ENCODE assay signal across 32 cellular contexts in the genomic region with DNA sequence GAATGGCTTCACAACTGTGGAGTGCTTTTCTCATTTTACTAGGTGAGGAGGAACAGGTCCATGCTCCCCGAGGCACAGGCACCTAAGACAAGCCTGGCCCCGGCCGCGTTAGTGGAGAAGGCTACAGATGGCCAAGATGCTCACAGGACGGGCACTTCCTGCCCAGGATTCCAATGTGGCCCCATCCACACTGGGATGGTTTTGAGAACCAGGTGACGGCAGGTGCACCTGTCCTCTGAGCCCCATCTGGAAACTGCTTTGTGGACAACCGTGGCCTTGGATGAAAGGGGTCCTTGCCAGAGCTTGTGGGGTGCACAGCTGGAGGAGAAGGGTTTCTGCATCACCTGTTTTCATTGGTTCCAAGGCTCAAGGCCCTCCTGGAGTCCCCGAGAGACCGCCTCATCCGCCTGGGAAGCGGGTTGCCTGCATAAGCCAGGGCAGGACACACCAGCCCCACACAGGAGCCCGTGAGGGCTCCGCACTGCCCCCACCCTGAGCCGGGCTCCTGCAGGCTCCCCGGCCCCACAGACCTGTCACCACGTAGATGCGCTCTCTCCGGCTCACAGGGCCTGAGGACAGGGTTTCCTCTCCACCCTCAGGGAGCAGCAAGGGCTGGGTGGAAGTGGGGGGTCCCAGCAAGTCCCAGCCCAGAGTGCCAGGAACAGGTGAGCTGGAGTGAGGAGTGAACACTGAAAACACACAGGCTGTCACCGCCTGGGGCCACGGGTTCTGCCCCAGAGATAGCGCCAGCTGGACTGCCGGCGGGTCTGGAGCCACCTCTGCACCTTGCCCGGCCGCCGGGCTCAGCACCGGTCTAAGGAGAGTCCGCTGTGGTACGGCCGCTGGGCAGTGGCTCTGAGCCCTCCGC. TPM values are rescaled to one million over a fixed set of nuclear protein-coding genes. Genes with fewer than 3 reads are reported as not detected.
A peak's percentile ranks its signal among the peaks of the same experiment; 100 is the strongest.
DNase-seq lines count a peak whose midpoint lies in the region; ATAC-seq, FAIRE-seq and TF ChIP-seq lines count a peak whose summit lies in the region.
"Had no signal": no experiment of that assay in that cellular context is flagged by ENCODE, and none has a peak within 500 bp of the region (broad histone marks: within the 10 kb centered on the region; RNA-seq: fewer than 3 reads in every experiment).

No MANE protein-coding gene starts in this region.

- POLR2A ChIA-PET in activated CD8-positive, alpha-beta T cell treated with anti-CD3 and anti-CD28 coated beads, Interleukin-2, amount 10 ng/mL, durations not matched to agents 7 days and 5 days (lab: Charles Lee): no interaction called here
- POLR2A ChIA-PET in activated CD8-positive, alpha-beta T cell treated with anti-CD3 and anti-CD28 coated beads for 36 hours (lab: Charles Lee): no interaction called here
- POLR2A ChIA-PET in RWPE1 (lab: Yijun Ruan, JAX; ENCODE audit: low non-redundant PET): no interaction called here

- no peak overlapping the region for H3K4me3 ChIP-seq in kidney (ENCODE audit: low read length in 2 of 2)
- H3K4me3 ChIP-seq in neural progenitor cell: no peak overlapping the region
- H3K4me3 ChIP-seq: cardiac muscle cell, smooth muscle cell had no signal

- ATAC-seq in activated CD8-positive, alpha-beta T cell treated with anti-CD3 and anti-CD28 coated beads, Interleukin-2, amount 10 ng/mL, durations not matched to agents 7 days and 5 days: no peak
- no peak for ATAC-seq in activated CD8-positive, alpha-beta T cell treated with anti-CD3 and anti-CD28 coated beads for 36 hours
- no peak for ATAC-seq in GM21390 (IDR thresholded peaks at IDR 0.05; ENCODE audit: unreplicated experiment)

- peaks cover 0 to 2% of the 10 kb centered on the region in 2 donors for H3K4me1 ChIP-seq in kidney (ENCODE audit: control insufficient read depth in 1 of 2, insufficient read depth in 1 of 2, low read depth in 1 of 2, low read length in 2 of 2)
- H3K4me1 ChIP-seq in neural progenitor cell: no peaks in the 10 kb centered on the region

- no peaks in the 10 kb centered on the region for H3K27me3 ChIP-seq in neural progenitor cell
- H3K27me3 ChIP-seq: cardiac muscle cell had no signal

- H3K9ac ChIP-seq in kidney (ENCODE audit: low read length in 2 of 2): no peak overlapping the region
- H3K9ac ChIP-seq in neural progenitor cell: no peak overlapping the region

- intact Hi-C loops in activated CD8-positive, alpha-beta T cell treated with anti-CD3 and anti-CD28 coated beads for 36 hours (cut with micrococcal nuclease): no loop called here
- intact Hi-C loops in kidney (cut with DNase I) (no loop called here), posterior vena cava (cut with DNase I) (no loop called here)

- H3K27me3 Mint-ChIP-seq in activated CD8-positive, alpha-beta T cell treated with anti-CD3 and anti-CD28 coated beads, Interleukin-2, amount 10 ng/mL, durations not matched to agents 7 days and 5 days (ENCODE audit: low read depth): peaks cover 23% of the 10 kb centered on the region
- peaks cover 5% of the 10 kb centered on the region for H3K27me3 Mint-ChIP-seq in activated CD8-positive, alpha-beta T cell treated with anti-CD3 and anti-CD28 coated beads for 36 hours
- peaks cover 9% of the 10 kb centered on the region for H3K27me3 Mint-ChIP-seq in neural progenitor cell (ENCODE audit: insufficient read depth, low read depth)

- no peak for TF ChIP-seq CTCF in activated CD8-positive, alpha-beta T cell treated with anti-CD3 and anti-CD28 coated beads for 36 hours (IDR thresholded peaks at IDR 0.05)
- TF ChIP-seq CTCF in RWPE1 (conservative IDR thresholded peaks at IDR 0.05; ENCODE audit: low read depth) (no peak), kidney (IDR thresholded peaks at IDR 0.05; ENCODE audit: borderline replicate concordance, extremely low read depth, insufficient read depth) (no peak), neural progenitor cell (IDR thresholded peaks at IDR 0.05) (no peak)

- peaks cover 4% of the 10 kb centered on the region for H3K36me3 Mint-ChIP-seq in activated CD8-positive, alpha-beta T cell treated with anti-CD3 and anti-CD28 coated beads, Interleukin-2, amount 10 ng/mL, durations not matched to agents 7 days and 5 days (ENCODE audit: low read depth)
- H3K36me3 Mint-ChIP-seq in activated CD8-positive, alpha-beta T cell treated with anti-CD3 and anti-CD28 coated beads for 36 hours (ENCODE audit: low read depth): no peaks in the 10 kb centered on the region
- H3K36me3 Mint-ChIP-seq in neural progenitor cell: no peaks in the 10 kb centered on the region
- H3K36me3 Mint-ChIP-seq: activated CD4-positive, alpha-beta memory T cell treated with anti-CD3 and anti-CD28 coated beads for 36 hours; CD4-positive, CD25-positive, alpha-beta regulatory T cell had no signal

- H3K27ac ChIP-seq in RWPE1 (peak overlapping the region; percentile 1; the same call in 1 of the 2 replicates), kidney (ENCODE audit: low read depth in 2 of 2, low read length in 2 of 2) (no peak overlapping the region), neural progenitor cell (no peak overlapping the region)
- H3K27ac ChIP-seq: cardiac muscle cell had no signal

- peak overlapping the region; percentile 34 for H3K27ac Mint-ChIP-seq in activated CD8-positive, alpha-beta T cell treated with anti-CD3 and anti-CD28 coated beads, Interleukin-2, amount 10 ng/mL, durations not matched to agents 7 days and 5 days
- H3K27ac Mint-ChIP-seq in activated CD8-positive, alpha-beta T cell treated with anti-CD3 and anti-CD28 coated beads for 36 hours: no peak overlapping the region
- H3K27ac Mint-ChIP-seq in neural progenitor cell: no peak overlapping the region
- H3K27ac Mint-ChIP-seq: activated CD4-positive, alpha-beta memory T cell treated with anti-CD3 and anti-CD28 coated beads for 36 hours; activated naive CD8-positive, alpha-beta T cell treated with anti-CD3 and anti-CD28 coated beads for 36 hours; endodermal cell had no signal

- CTCF ChIA-PET in activated CD8-positive, alpha-beta T cell treated with anti-CD3 and anti-CD28 coated beads, Interleukin-2, amount 10 ng/mL, durations not matched to agents 7 days and 5 days (lab: Charles Lee): no interaction called here
- CTCF ChIA-PET in activated CD8-positive, alpha-beta T cell treated with anti-CD3 and anti-CD28 coated beads for 36 hours (lab: Charles Lee): no interaction called here
- CTCF ChIA-PET in RWPE1 (lab: Yijun Ruan, JAX): interaction anchor here (1.5 kb wide), 1 partner anchor 19 kb away, joined by 8 read pairs; a partner anchor contains a TSS

- H3K9me3 ChIP-seq in kidney (ENCODE audit: control insufficient read depth in 1 of 2, low read length in 2 of 2) (no peaks in the 10 kb centered on the region), neural progenitor cell (ENCODE audit: low read depth) (no peaks in the 10 kb centered on the region)

- H3K36me3 ChIP-seq in kidney (ENCODE audit: control insufficient read depth in 1 of 2, insufficient read depth in 2 of 2, low read length in 2 of 2) (no peaks in the 10 kb centered on the region), neural progenitor cell (no peaks in the 10 kb centered on the region)
- H3K36me3 ChIP-seq: cardiac muscle cell had no signal

- no peak for TF ChIP-seq POLR2A in GM12892 (IDR thresholded peaks at IDR 0.05; ENCODE audit: low read depth, low read length)

- no peak overlapping the region for H3K4me2 ChIP-seq in neural progenitor cell
- H3K4me2 ChIP-seq: smooth muscle cell had no signal

- H2AFZ ChIP-seq in neural progenitor cell (replicated peaks): no peak overlapping the region

- FAIRE-seq in kidney (lab: Jason Lieb, UNC) (no peak), GM12892 (lab: Jason Lieb, UNC) (no peak)
- FAIRE-seq: astrocyte, D721Med, islet of Langerhans had no signal

- H3K9me3 Mint-ChIP-seq in activated CD8-positive, alpha-beta T cell treated with anti-CD3 and anti-CD28 coated beads, Interleukin-2, amount 10 ng/mL, durations not matched to agents 7 days and 5 days (ENCODE audit: insufficient read depth): peaks cover under 1% of the 10 kb centered on the region
- peaks cover 2% of the 10 kb centered on the region for H3K9me3 Mint-ChIP-seq in activated CD8-positive, alpha-beta T cell treated with anti-CD3 and anti-CD28 coated beads for 36 hours
- H3K9me3 Mint-ChIP-seq in neural progenitor cell: peaks cover 3% of the 10 kb centered on the region
- H3K9me3 Mint-ChIP-seq: activated CD4-positive, alpha-beta memory T cell treated with anti-CD3 and anti-CD28 coated beads for 36 hours had no signal

- peaks cover 26% of the 10 kb centered on the region for H3K4me1 Mint-ChIP-seq in activated CD8-positive, alpha-beta T cell treated with anti-CD3 and anti-CD28 coated beads, Interleukin-2, amount 10 ng/mL, durations not matched to agents 7 days and 5 days (ENCODE audit: low read depth)
- peaks cover 6% of the 10 kb centered on the region for H3K4me1 Mint-ChIP-seq in activated CD8-positive, alpha-beta T cell treated with anti-CD3 and anti-CD28 coated beads for 36 hours (ENCODE audit: low read depth)
- H3K4me1 Mint-ChIP-seq in neural progenitor cell: no peaks in the 10 kb centered on the region
- H3K4me1 Mint-ChIP-seq: endodermal cell had no signal

- H3K4me3 Mint-ChIP-seq in activated CD8-positive, alpha-beta T cell treated with anti-CD3 and anti-CD28 coated beads, Interleukin-2, amount 10 ng/mL, durations not matched to agents 7 days and 5 days: no peak overlapping the region
- H3K4me3 Mint-ChIP-seq in activated CD8-positive, alpha-beta T cell treated with anti-CD3 and anti-CD28 coated beads for 36 hours: no peak overlapping the region
- H3K4me3 Mint-ChIP-seq in neural progenitor cell: no peak overlapping the region
- H3K4me3 Mint-ChIP-seq: activated CD4-positive, alpha-beta memory T cell treated with anti-CD3 and anti-CD28 coated beads for 36 hours; activated naive CD8-positive, alpha-beta T cell treated with anti-CD3 and anti-CD28 coated beads for 36 hours; CD4-positive, CD25-positive, alpha-beta regulatory T cell; endodermal cell had no signal

- no peaks in the 10 kb centered on the region for H4K20me1 ChIP-seq in neural progenitor cell (ENCODE audit: low read depth)

- H3K79me2 ChIP-seq in neural progenitor cell (ENCODE audit: low read depth): no peaks in the 10 kb centered on the region

- H3F3A ChIP-seq in neural progenitor cell (ENCODE audit: low read depth): no peaks in the 10 kb centered on the region

- no peak for DNase-seq in activated CD8-positive, alpha-beta T cell treated with anti-CD3 and anti-CD28 coated beads, Interleukin-2, amount 10 ng/mL, durations not matched to agents 7 days and 5 days
- no peak for DNase-seq in activated CD8-positive, alpha-beta T cell treated with anti-CD3 and anti-CD28 coated beads for 36 hours
- DNase-seq in RWPE1 (ENCODE audit: low spot score) (no peak), kidney (peak; percentile 68), posterior vena cava (ENCODE audit: low spot score) (peak; percentile 68), neural progenitor cell (ENCODE audit: low spot score) (no peak), GM12892 (ENCODE audit: insufficient read length) (no peak)
- DNase-seq: 8988T; activated CD4-positive, alpha-beta memory T cell treated with anti-CD3 and anti-CD28 coated beads for 36 hours; activated CD4-positive, alpha-beta T cell treated with anti-CD3 and anti-CD28 coated beads for 1 hour; activated naive CD8-positive, alpha-beta T cell treated with anti-CD3 and anti-CD28 coated beads for 36 hours; CD4-positive, CD25-positive, alpha-beta regulatory T cell; dermis blood vessel endothelial cell; endodermal cell; glutamatergic neuron; GOT3; Kasumi-1; midbrain; naive thymus-derived CD4-positive, alpha-beta T cell; NCI-H1436; NCI-H2081; stimulated activated CD4-positive, alpha-beta T cell treated with anti-CD3 and anti-CD28 coated beads, Interleukin-1b, Interleukin-23, amount 100 ng/mL, for 48 hours; stimulated activated naive CD8-positive, alpha-beta T cell treated with anti-CD3 and anti-CD28 coated beads, Interleukin-15, Interleukin-2, amounts not matched to agents 100 U/mL and 50 U/mL, for 24 hours had no signal

RNA-seq across cellular contexts. Expression of a gene that starts 18.3 kb away (rescaled TPM):
- under 1 TPM; 0.13 to 0.21 TPM for total RNA-seq in activated CD8-positive, alpha-beta T cell treated with anti-CD3 and anti-CD28 coated beads, Interleukin-2, amount 10 ng/mL, durations not matched to agents 7 days and 5 days
- total RNA-seq in activated CD8-positive, alpha-beta T cell treated with anti-CD3 and anti-CD28 coated beads for 36 hours: not detected
- total RNA-seq in kidney: 0.09 TPM
- polyA plus RNA-seq in kidney (ENCODE audit: insufficient read depth, low read depth, low replicate concordance): not detected
- under 1 TPM in 1 of 2 donors, not detected in 1; 0.14 TPM for total RNA-seq in posterior vena cava
- total RNA-seq in neural progenitor cell (ENCODE audit: low replicate concordance): 0.12 and 0.26 TPM in 2 replicates
- polyA plus RNA-seq in GM12892 (2012; ENCODE audit: missing spikeins): not detected
- total RNA-seq: activated CD4-positive, alpha-beta memory T cell treated with anti-CD3 and anti-CD28 coated beads for 36 hours; activated naive CD8-positive, alpha-beta T cell treated with anti-CD3 and anti-CD28 coated beads for 36 hours; dermis blood vessel endothelial cell; esophagus mucosa; renal cortical epithelial cell; ureter had no signal
- polyA plus RNA-seq: cardiac muscle cell; naive thymus-derived CD4-positive, alpha-beta T cell; smooth muscle cell had no signal

Comparison
In these comparisons a context has a peak if more than half of its experiments do, and no peak if none do; other contexts are left out.
1. DNase-seq: peak in kidney (single experiment) and posterior vena cava (single experiment); none in activated CD8-positive, alpha-beta T cell treated with anti-CD3 and anti-CD28 coated beads, Interleukin-2, amount 10 ng/mL, durations not matched to agents 7 days and 5 days (single experiment), activated CD8-positive, alpha-beta T cell treated with anti-CD3 and anti-CD28 coated beads for 36 hours (single experiment), RWPE1 (single experiment), neural progenitor cell (single experiment) and GM12892 (single experiment).